In genomic region chr6:42451146-42451594, GRCh38 we compare ENCODE assay signal across 8 cellular contexts. TPM values are rescaled to one million over a fixed set of nuclear protein-coding genes. Genes with fewer than 3 reads are reported as not detected.
DNase-seq lines count a peak whose midpoint lies in the region; ATAC-seq and TF ChIP-seq lines count a peak whose summit lies in the region.

No MANE protein-coding gene starts in this region.

- no peaks in the 10 kb centered on the region for H4K20me1 ChIP-seq in SU-DHL-6 (ENCODE audit: low read depth, low read length)

- TF ChIP-seq CTCF in right atrium auricular region (IDR thresholded peaks at IDR 0.05) (no peak), SU-DHL-6 (IDR thresholded peaks at IDR 0.05; ENCODE audit: insufficient read depth, low read length, poor library complexity, severe bottlenecking) (no peak), psoas muscle (IDR thresholded peaks at IDR 0.05) (no peak)

- peak overlapping the region; percentile 78 for H3K9ac ChIP-seq in SU-DHL-6 (ENCODE audit: low read length)

- 1 to 3% (median 2%) methylated on average over 14 of the region's 14 CpGs for WGBS in psoas muscle, 3 donors

- DNase-seq in right atrium auricular region (ENCODE audit: low spot score), result no peak
- DNase-seq in Right ventricle myocardium inferior (ENCODE audit: missing footprints), result no peak
- DNase-seq in epithelial cell of prostate (ENCODE audit: low read depth, low spot score), result no peak
- no peak for DNase-seq in psoas muscle
- DNase-seq in NCI-H2081 treated with DMSO at 0.1 percent for 48 hours (lab: John Stamatoyannopoulos, UW), result no peak
- no peak for DNase-seq in HPDE6-E6E7 (ENCODE audit: extremely low spot score)

- H3K9me3 ChIP-seq in right atrium auricular region (no peaks in the 10 kb centered on the region), SU-DHL-6 (ENCODE audit: insufficient read depth, low read length) (no peaks in the 10 kb centered on the region), psoas muscle (no peaks in the 10 kb centered on the region)

- peaks cover 0 to 36% of the 10 kb centered on the region in 2 donors for H3K4me1 ChIP-seq in right atrium auricular region
- no peaks in the 10 kb centered on the region for H3K4me1 ChIP-seq in psoas muscle

- H3K27me3 ChIP-seq in right atrium auricular region (no peaks in the 10 kb centered on the region), SU-DHL-6 (ENCODE audit: low read length) (no peaks in the 10 kb centered on the region), psoas muscle (ENCODE audit: insufficient read depth in 3 of 3, low read length in 2 of 3) (no peaks in the 10 kb centered on the region)

- intact Hi-C loops in Right ventricle myocardium inferior (cut with DNase I) (loop anchor here (5.0 kb wide), 2 partner anchors 44 to 189 kb away; no protein-coding TSS in a partner anchor), psoas muscle (cut with DNase I) (loop anchor here in 1 of 2 donors (5.0 kb wide), 1 partner anchor 81 kb away; no protein-coding TSS in a partner anchor)

- H2AFZ ChIP-seq in SU-DHL-6 (ENCODE audit: low read depth, low read length, severe bottlenecking), result peak overlapping the region; percentile 90

- H3K4me3 ChIP-seq in right atrium auricular region, result peak overlapping the region; percentile 72 to 84
- peak overlapping the region; percentile 67 for H3K4me3 ChIP-seq in SU-DHL-6 (ENCODE audit: insufficient read depth, low read length, poor library complexity, severe bottlenecking)
- H3K4me3 ChIP-seq in psoas muscle, result peak overlapping the region; percentile 76

- H3K36me3 ChIP-seq in right atrium auricular region (no peaks in the 10 kb centered on the region), SU-DHL-6 (ENCODE audit: low read length) (no peaks in the 10 kb centered on the region), psoas muscle (ENCODE audit: insufficient read depth in 1 of 2, low read depth in 1 of 2) (no peaks in the 10 kb centered on the region)

- H3K4me2 ChIP-seq in SU-DHL-6 (ENCODE audit: low read depth, low read length, poor library complexity, severe bottlenecking), result peak overlapping the region; percentile 94

- no peaks in the 10 kb centered on the region for H3K79me2 ChIP-seq in SU-DHL-6 (ENCODE audit: insufficient read depth, low read length)

- H3K9me2 ChIP-seq in SU-DHL-6 (replicated peaks; ENCODE audit: insufficient read depth, low read length), result no peaks in the 10 kb centered on the region

- H3K27ac ChIP-seq in right atrium auricular region, result peak overlapping the region; percentile 75 to 89
- no peak overlapping the region for H3K27ac ChIP-seq in SU-DHL-6 (ENCODE audit: low read depth, low read length)
- H3K27ac ChIP-seq in epithelial cell of prostate, result peak overlapping the region; percentile 64
- H3K27ac ChIP-seq in psoas muscle, result no peak overlapping the region

- H3F3A ChIP-seq in SU-DHL-6 (ENCODE audit: insufficient read depth), result peaks cover 18% of the 10 kb centered on the region; the same call in 1 of the 2 replicates

- ATAC-seq in Right ventricle myocardium inferior, result no peak
- ATAC-seq in psoas muscle, result no peak
- no peak for ATAC-seq in HG03520 (IDR thresholded peaks at IDR 0.05; ENCODE audit: unreplicated experiment)

RNA-seq across cellular contexts. Expression of gene TRERF1, which starts 0.6 kb away (rescaled TPM):
- total RNA-seq in right atrium auricular region, result 1 to 10 TPM; 1.9 to 2.5 TPM
- total RNA-seq in Right ventricle myocardium inferior, result 1.7 TPM
- total RNA-seq in psoas muscle, result under 1 TPM; 0.34 to 0.99 (median 0.62) TPM
- under 1 TPM; 0.21 to 0.44 (median 0.33) TPM for polyA plus RNA-seq in psoas muscle

Comparison
In these comparisons a context has a peak if more than half of its experiments do, and no peak if none do; other contexts are left out.
1. H3K27ac ChIP-seq: peak in right atrium auricular region (2 of 2) and epithelial cell of prostate (single experiment); none in SU-DHL-6 (single experiment) and psoas muscle (single experiment).
2. Peak in every context shown above with its lines, with median percentiles within 50 percentile points of each other: H3K4me3 ChIP-seq.